25 cellular contexts compared by ENCODE assay signal in the genomic region with DNA sequence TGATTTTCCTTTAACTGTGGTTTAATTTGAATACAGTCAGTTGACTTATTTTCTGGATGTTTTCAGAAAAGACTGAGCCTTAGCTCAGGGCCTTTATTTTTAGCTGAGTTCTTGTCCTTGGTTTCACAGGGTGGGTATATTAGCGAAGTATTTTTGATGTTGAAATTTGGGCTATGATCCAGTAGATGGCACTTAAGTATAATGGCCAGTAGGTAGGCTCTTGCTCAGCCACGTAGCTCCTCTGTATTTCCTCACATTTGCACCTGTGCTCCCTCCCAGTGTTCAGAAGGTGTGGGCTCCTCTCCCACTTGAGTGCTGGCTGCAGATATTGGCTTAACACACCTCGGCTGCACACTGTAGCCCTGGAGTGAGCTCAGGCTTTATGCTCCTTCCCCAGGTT.
"Had no signal": no experiment of that assay in that cellular context is flagged by ENCODE, and none has a peak within 500 bp of the region (broad histone marks: within the 10 kb centered on the region; RNA-seq: fewer than 3 reads in every experiment).

No MANE protein-coding gene starts in this region.

- H3K4me3 ChIP-seq: adrenal gland, ascending aorta, esophagus muscularis mucosa, thoracic aorta had no signal

- H3K4me1 ChIP-seq: adrenal gland, ascending aorta, esophagus muscularis mucosa had no signal

- ATAC-seq: activated CD4-positive, alpha-beta T cell treated with anti-CD3 and anti-CD28 coated beads for 36 hours; activated T-cell treated with anti-CD3 and anti-CD28 coated beads, Interleukin-2, amount 50 U/mL, for 4 hours; left ventricle myocardium superior; natural killer cell had no signal

- H3K27me3 Mint-ChIP-seq: activated CD4-positive, alpha-beta T cell treated with anti-CD3 and anti-CD28 coated beads for 36 hours; activated naive CD8-positive, alpha-beta T cell; central memory CD8-positive, alpha-beta T cell; type B pancreatic cell had no signal

- H3K27ac Mint-ChIP-seq: activated CD4-positive, alpha-beta T cell treated with anti-CD3 and anti-CD28 coated beads for 36 hours; activated naive CD8-positive, alpha-beta T cell; activated T-helper 2 cell treated with anti-CD3 and anti-CD28 coated beads, Interferon-gamma antibody, Interleukin-2, Interleukin-4, amounts not matched to agents 10 μg/mL and 5 μg/mL and 100 μg/mL, durations not matched to agents 14 hours and 24 hours and 36 hours; natural killer cell; T-helper 2 cell treated with Interferon-gamma antibody and Interleukin-4, amounts not matched to agents 5 μg/mL and 100 μg/mL, for 36 hours; type B pancreatic cell had no signal

- H3K9me3 Mint-ChIP-seq: activated T-cell treated with anti-CD3 and anti-CD28 coated beads, Interleukin-2, amount 50 U/mL, for 4 hours; type B pancreatic cell had no signal

- DNase-seq: activated CD4-positive, alpha-beta T cell treated with anti-CD3 and anti-CD28 coated beads for 36 hours; activated CD4-positive, alpha-beta T cell treated with anti-CD3 and anti-CD28 coated beads, Interleukin-2, amount 50 U/mL, for 4 hours; activated CD8-positive, alpha-beta memory T cell treated with anti-CD3 and anti-CD28 coated beads for 24 hours; activated CD8-positive, alpha-beta memory T cell treated with anti-CD3 and anti-CD28 coated beads, Interleukin-2, amount 50 U/mL, for 4 hours; activated naive CD4-positive, alpha-beta T cell; activated T-cell treated with anti-CD3 and anti-CD28 coated beads, Interleukin-2, amount 50 U/mL, for 4 hours; adrenal gland; effector memory CD4-positive, alpha-beta T cell; glutamatergic neuron; hippocampal formation; left ventricle myocardium superior; mammary epithelial cell; midbrain; natural killer cell; stimulated activated CD4-positive, alpha-beta T cell treated with anti-CD3 and anti-CD28 coated beads, Interleukin-4, amount 100 ng/mL, for 24 hours; stimulated activated naive CD4-positive, alpha-beta T cell treated with Interleukin-2 at 50 U/mL for 16 hours; WERI-Rb-1 had no signal

- H3K27me3 ChIP-seq: ascending aorta, esophagus muscularis mucosa had no signal

- H3K4me3 Mint-ChIP-seq: activated CD4-positive, alpha-beta T cell treated with anti-CD3 and anti-CD28 coated beads for 36 hours; activated naive CD8-positive, alpha-beta T cell; activated T-cell treated with anti-CD3 and anti-CD28 coated beads, Interleukin-2, amount 50 U/mL, for 4 hours; central memory CD8-positive, alpha-beta T cell; natural killer cell; T-helper 2 cell treated with Interferon-gamma antibody and Interleukin-4, amounts not matched to agents 5 μg/mL and 100 μg/mL, for 36 hours; type B pancreatic cell had no signal

- H3K36me3 Mint-ChIP-seq: activated naive CD8-positive, alpha-beta T cell; natural killer cell; type B pancreatic cell had no signal

- H3K36me3 ChIP-seq: adrenal gland, ascending aorta, esophagus muscularis mucosa, thoracic aorta, WERI-Rb-1 had no signal

- H3K4me1 Mint-ChIP-seq: activated CD4-positive, alpha-beta T cell treated with anti-CD3 and anti-CD28 coated beads for 36 hours; central memory CD8-positive, alpha-beta T cell; natural killer cell had no signal

- H3K9me3 ChIP-seq: adrenal gland, esophagus muscularis mucosa, thoracic aorta had no signal

- H3K27ac ChIP-seq: adrenal gland, ascending aorta, esophagus muscularis mucosa, thoracic aorta, WERI-Rb-1 had no signal
